ENCODE assay signal across 1 cellular context in the genomic region with DNA sequence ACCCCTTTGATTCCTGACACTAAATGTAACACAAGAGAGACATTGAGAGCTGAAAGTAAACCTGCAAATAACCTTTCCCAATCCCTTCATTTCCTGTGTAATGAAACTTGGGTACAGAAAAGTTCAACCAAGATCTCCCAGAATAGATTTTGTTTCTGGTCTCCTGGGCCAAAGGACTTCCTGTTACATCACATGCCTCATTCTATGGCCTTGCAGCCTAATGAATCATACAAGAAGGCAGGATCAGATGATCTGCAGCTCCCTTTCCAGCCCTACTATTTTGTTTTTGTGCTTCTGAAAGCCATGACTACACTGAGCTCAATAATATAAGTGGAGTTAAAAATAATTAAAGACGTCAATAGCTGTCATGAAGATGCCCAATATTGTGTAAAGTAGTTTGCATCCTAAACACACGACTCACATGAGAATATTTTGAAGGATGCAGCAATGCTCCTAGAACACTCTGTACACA.
TF ChIP-seq lines count a peak whose summit lies in the region.

No MANE protein-coding gene starts in this region.

TF ChIP-seq in HepG2, 621 proteins besides CTCF, POLR2A, EP300 and RAD21 (continued from another document and continues in another):
- peak; percentile 66; the same call in 1 of the 2 replicates for TF ChIP-seq THRA (CRISPR knock-in tag; IDR thresholded peaks at IDR 0.05; ENCODE audit: borderline replicate concordance)
- TF ChIP-seq RNF2 (conservative IDR thresholded peaks at IDR 0.05; ENCODE audit: low read depth) = no peak
- no peak for TF ChIP-seq ZNF720 (CRISPR knock-in tag; IDR thresholded peaks at IDR 0.05)
- TF ChIP-seq ZMAT5 (CRISPR knock-in tag; IDR thresholded peaks at IDR 0.05; ENCODE audit: borderline replicate concordance, low read depth) = no peak
- TF ChIP-seq SKI (IDR thresholded peaks at IDR 0.05; ENCODE audit: partially characterized antibody) = no peak
- no peak for TF ChIP-seq HOXA5 (CRISPR knock-in tag; IDR thresholded peaks at IDR 0.05)
- TF ChIP-seq, protein P1, sequence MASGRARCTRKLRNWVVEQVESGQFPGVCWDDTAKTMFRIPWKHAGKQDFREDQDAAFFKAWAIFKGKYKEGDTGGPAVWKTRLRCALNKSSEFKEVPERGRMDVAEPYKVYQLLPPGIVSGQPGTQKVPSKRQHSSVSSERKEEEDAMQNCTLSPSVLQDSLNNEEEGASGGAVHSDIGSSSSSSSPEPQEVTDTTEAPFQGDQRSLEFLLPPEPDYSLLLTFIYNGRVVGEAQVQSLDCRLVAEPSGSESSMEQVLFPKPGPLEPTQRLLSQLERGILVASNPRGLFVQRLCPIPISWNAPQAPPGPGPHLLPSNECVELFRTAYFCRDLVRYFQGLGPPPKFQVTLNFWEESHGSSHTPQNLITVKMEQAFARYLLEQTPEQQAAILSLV (CRISPR knock-in tag; IDR thresholded peaks at IDR 0.05; ENCODE audit: borderline replicate concordance) = no peak
- TF ChIP-seq FOXP4 (CRISPR knock-in tag; IDR thresholded peaks at IDR 0.05) = peak; percentile 83
- no peak for TF ChIP-seq THAP9 (CRISPR knock-in tag; IDR thresholded peaks at IDR 0.05; ENCODE audit: borderline replicate concordance)
- TF ChIP-seq NR2F1 (CRISPR knock-in tag; IDR thresholded peaks at IDR 0.05) = no peak
- no peak for TF ChIP-seq MXI1 (IDR thresholded peaks at IDR 0.05; ENCODE audit: borderline replicate concordance, low read depth, low read length)
- no peak for TF ChIP-seq GTF3A (CRISPR knock-in tag; conservative IDR thresholded peaks at IDR 0.05)
- TF ChIP-seq KDM6A (CRISPR knock-in tag; IDR thresholded peaks at IDR 0.05; ENCODE audit: low read depth) = peak; percentile 67
- TF ChIP-seq ZNF878 (CRISPR knock-in tag; IDR thresholded peaks at IDR 0.05) = peak; percentile 71; the same call in 1 of the 2 replicates
- no peak for TF ChIP-seq NFE2L2 (IDR thresholded peaks at IDR 0.05; ENCODE audit: low read length)
- TF ChIP-seq ZNF24 (IDR thresholded peaks at IDR 0.05) = peak; percentile 58; the same call in 1 of the 2 replicates
- TF ChIP-seq ZNF510 (CRISPR knock-in tag; IDR thresholded peaks at IDR 0.05; ENCODE audit: low read depth) = no peak
- TF ChIP-seq MED8 (CRISPR knock-in tag; IDR thresholded peaks at IDR 0.05; ENCODE audit: insufficient replicate concordance) = peak; percentile 87
- TF ChIP-seq SIX1 (CRISPR knock-in tag; IDR thresholded peaks at IDR 0.05; ENCODE audit: borderline replicate concordance) = peak; percentile 76; the same call in 1 of the 2 replicates
- 0 out of 2 replicates have a peak, but pooled peaks have one; percentile 50 for TF ChIP-seq ATF2 (CRISPR knock-in tag; IDR thresholded peaks at IDR 0.05)
- TF ChIP-seq ZNF574 (CRISPR knock-in tag; IDR thresholded peaks at IDR 0.05) = no peak
- TF ChIP-seq, protein P2, sequence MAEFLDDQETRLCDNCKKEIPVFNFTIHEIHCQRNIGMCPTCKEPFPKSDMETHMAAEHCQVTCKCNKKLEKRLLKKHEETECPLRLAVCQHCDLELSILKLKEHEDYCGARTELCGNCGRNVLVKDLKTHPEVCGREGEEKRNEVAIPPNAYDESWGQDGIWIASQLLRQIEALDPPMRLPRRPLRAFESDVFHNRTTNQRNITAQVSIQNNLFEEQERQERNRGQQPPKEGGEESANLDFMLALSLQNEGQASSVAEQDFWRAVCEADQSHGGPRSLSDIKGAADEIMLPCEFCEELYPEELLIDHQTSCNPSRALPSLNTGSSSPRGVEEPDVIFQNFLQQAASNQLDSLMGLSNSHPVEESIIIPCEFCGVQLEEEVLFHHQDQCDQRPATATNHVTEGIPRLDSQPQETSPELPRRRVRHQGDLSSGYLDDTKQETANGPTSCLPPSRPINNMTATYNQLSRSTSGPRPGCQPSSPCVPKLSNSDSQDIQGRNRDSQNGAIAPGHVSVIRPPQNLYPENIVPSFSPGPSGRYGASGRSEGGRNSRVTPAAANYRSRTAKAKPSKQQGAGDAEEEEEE (CRISPR knock-in tag; IDR thresholded peaks at IDR 0.05; ENCODE audit: borderline replicate concordance) = no peak; the same call in 1 of the 2 replicates
- TF ChIP-seq, protein P3, sequence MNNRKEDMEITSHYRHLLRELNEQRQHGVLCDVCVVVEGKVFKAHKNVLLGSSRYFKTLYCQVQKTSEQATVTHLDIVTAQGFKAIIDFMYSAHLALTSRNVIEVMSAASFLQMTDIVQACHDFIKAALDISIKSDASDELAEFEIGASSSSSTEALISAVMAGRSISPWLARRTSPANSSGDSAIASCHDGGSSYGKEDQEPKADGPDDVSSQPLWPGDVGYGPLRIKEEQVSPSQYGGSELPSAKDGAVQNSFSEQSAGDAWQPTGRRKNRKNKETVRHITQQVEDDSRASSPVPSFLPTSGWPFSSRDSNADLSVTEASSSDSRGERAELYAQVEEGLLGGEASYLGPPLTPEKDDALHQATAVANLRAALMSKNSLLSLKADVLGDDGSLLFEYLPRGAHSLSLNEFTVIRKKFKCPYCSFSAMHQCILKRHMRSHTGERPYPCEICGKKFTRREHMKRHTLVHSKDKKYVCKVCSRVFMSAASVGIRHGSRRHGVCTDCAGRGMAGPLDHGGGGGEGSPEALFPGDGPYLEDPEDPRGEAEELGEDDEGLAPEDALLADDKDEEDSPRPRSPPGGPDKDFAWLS (CRISPR knock-in tag; IDR thresholded peaks at IDR 0.05; ENCODE audit: borderline replicate concordance) = no peak
- TF ChIP-seq RARA (CRISPR knock-in tag; IDR thresholded peaks at IDR 0.05) = peak; percentile 94
- peak; percentile 41; the same call in 1 of the 2 replicates for TF ChIP-seq GFI1 (CRISPR knock-in tag; IDR thresholded peaks at IDR 0.05; ENCODE audit: borderline replicate concordance)
- no peak for TF ChIP-seq KDM1A (CRISPR knock-in tag; IDR thresholded peaks at IDR 0.05)
- no peak; the same call in 1 of the 2 replicates for TF ChIP-seq ZNF670 (CRISPR knock-in tag; IDR thresholded peaks at IDR 0.05; ENCODE audit: borderline replicate concordance)
- TF ChIP-seq SALL1 (CRISPR knock-in tag; IDR thresholded peaks at IDR 0.05) = peak; percentile 64; the same call in 1 of the 2 replicates
- TF ChIP-seq ZNF761 (CRISPR knock-in tag; conservative IDR thresholded peaks at IDR 0.05) = 0 out of 2 replicates have a peak, but pooled peaks have one; percentile 51
- no peak for TF ChIP-seq ZFP91 (CRISPR knock-in tag; IDR thresholded peaks at IDR 0.05; ENCODE audit: borderline replicate concordance)
- no peak for TF ChIP-seq MTA1 (CRISPR knock-in tag; IDR thresholded peaks at IDR 0.05; ENCODE audit: borderline replicate concordance)
- TF ChIP-seq ARNT2 (CRISPR knock-in tag; IDR thresholded peaks at IDR 0.05; ENCODE audit: low read depth) = peak; percentile 59; the same call in 1 of the 2 replicates
- peak; percentile 79; the same call in 1 of the 2 replicates for TF ChIP-seq ZSCAN5A (CRISPR knock-in tag; IDR thresholded peaks at IDR 0.05; ENCODE audit: borderline replicate concordance)
